9 cellular contexts compared by ENCODE assay signal in the genomic region with DNA sequence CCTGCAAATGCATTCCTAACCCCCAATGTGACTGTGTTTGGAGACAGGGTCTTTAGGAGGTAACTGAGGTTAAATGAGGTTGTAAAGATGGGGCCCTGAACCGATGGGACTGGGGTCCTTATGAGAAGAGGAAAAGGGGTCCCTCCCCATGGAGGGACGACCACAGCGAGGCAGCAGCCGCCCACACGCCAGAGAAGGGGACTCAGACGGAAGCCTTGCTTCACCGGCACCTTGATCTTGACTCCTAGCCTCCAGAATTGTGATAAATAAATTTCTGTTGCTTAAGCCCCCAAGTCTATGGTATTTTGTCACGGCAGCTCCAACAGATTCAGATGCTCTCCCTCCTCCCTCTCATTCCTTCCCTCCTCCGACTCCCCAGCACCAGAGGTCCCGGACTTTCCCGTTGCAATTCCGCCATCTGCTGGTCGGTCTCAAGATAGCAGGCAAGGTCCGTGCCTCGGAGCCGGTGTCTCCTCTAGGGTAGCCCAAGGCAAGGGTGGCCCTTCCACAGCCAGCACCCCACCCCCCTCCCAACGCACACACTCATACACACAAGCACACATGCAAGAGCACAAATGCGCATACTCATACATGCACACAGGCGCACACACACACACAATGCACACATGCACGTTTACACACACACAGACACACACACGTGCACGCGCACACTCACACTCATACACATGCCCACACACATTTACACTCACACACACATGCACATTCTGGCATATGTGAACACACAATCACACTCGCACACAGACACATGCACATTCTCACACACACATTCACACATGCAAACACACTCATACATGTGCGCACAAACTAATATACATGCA. TPM values are rescaled to one million over a fixed set of nuclear protein-coding genes. Genes with fewer than 3 reads are reported as not detected.
DNase-seq lines count a peak whose midpoint lies in the region; ATAC-seq, FAIRE-seq and TF ChIP-seq lines count a peak whose summit lies in the region.
"Had no signal": no experiment of that assay in that cellular context is flagged by ENCODE, and none has a peak within 500 bp of the region (broad histone marks: within the 10 kb centered on the region; RNA-seq: fewer than 3 reads in every experiment).

No MANE protein-coding gene starts in this region.

- H3K9me3 ChIP-seq in keratinocyte (ENCODE audit: control insufficient read depth, low read depth, low read length), result no peaks in the 10 kb centered on the region

- H3K9ac ChIP-seq in keratinocyte (ENCODE audit: control insufficient read depth, extremely low read depth, insufficient read depth, low read length), result no peak overlapping the region

- dilution Hi-C loops in keratinocyte (cut with MboI; ENCODE audit: extremely low pct_ligation_motif_present, low sequenced_read_pairs), result no loop called here

- peaks cover 30% of the 10 kb centered on the region for H3K27me3 Mint-ChIP-seq in MCF 10A (ENCODE audit: insufficient read depth, unreplicated experiment)

- peak; percentile 84 for FAIRE-seq in HTR-8/SVneo (lab: Jason Lieb, UNC)
- FAIRE-seq in keratinocyte (lab: Jason Lieb, UNC), result no peak

- no peaks in the 10 kb centered on the region for H3K4me1 ChIP-seq in keratinocyte (ENCODE audit: control insufficient read depth, extremely low read depth, insufficient read depth, low read length)

- no peak for ATAC-seq in HG02763 (IDR thresholded peaks at IDR 0.05; ENCODE audit: unreplicated experiment)

- no peak overlapping the region for H3K27ac ChIP-seq in keratinocyte (ENCODE audit: control insufficient read depth, insufficient read depth, low read length)

- H4K20me1 ChIP-seq in keratinocyte (ENCODE audit: control insufficient read depth, extremely low read depth, insufficient read depth, low read length), result no peaks in the 10 kb centered on the region

- no peaks in the 10 kb centered on the region for H3K9me1 ChIP-seq in keratinocyte (ENCODE audit: control insufficient read depth, extremely low read depth, insufficient read depth, low read length)

- intact Hi-C loops in MCF 10A (cut with micrococcal nuclease), result loop anchor here (1.0 kb wide), 3 partner anchors 488 to 663 kb away; no protein-coding TSS in a partner anchor

- no peaks in the 10 kb centered on the region for H3K9me3 Mint-ChIP-seq in MCF 10A (ENCODE audit: unreplicated experiment)

- DNase-seq in NCI-H146 (lab: John Stamatoyannopoulos, UW), result peak; percentile 3
- DNase-seq in NCI-H146 treated with DMSO at 0.1 percent for 48 hours (lab: John Stamatoyannopoulos, UW; ENCODE audit: unreplicated experiment), result no peak
- peak; percentile 51 for DNase-seq in HTR-8/SVneo (ENCODE audit: insufficient read length, low spot score)
- peak; percentile 10 for DNase-seq in T follicular helper cell (ENCODE audit: low read depth)
- DNase-seq in MCF 10A (ENCODE audit: unreplicated experiment), result peak; percentile 47
- DNase-seq in keratinocyte (ENCODE audit: low read depth, low spot score), result no peak
- DNase-seq in stimulated activated CD4-positive, alpha-beta T cell treated with anti-CD3 and anti-CD28 coated beads, Interleukin-15, amount 100 ng/mL, for 48 hours (ENCODE audit: low read depth in 2 of 2), result peak; percentile 12 to 28

- H3K27me3 ChIP-seq in keratinocyte (ENCODE audit: control insufficient read depth, extremely low read depth, insufficient read depth, low read length), result no peaks in the 10 kb centered on the region

- H3K79me2 ChIP-seq in keratinocyte (ENCODE audit: control insufficient read depth, insufficient read depth, low read length), result no peaks in the 10 kb centered on the region

- H3K4me3 ChIP-seq in keratinocyte (ENCODE audit: control insufficient read depth in 2 of 3, extremely low read depth in 1 of 3, insufficient read depth in 2 of 3, low read depth in 1 of 3, low read length in 3 of 3), result no peak overlapping the region

- no peak overlapping the region for H3K4me2 ChIP-seq in keratinocyte (ENCODE audit: control insufficient read depth, extremely low read depth, insufficient read depth, low read depth, low read length)

- POLR2A ChIA-PET in MCF 10A (lab: Yijun Ruan, JAX), result interaction anchor here (0.7 kb wide), 1 partner anchor 663 kb away, joined by 3 read pairs; no protein-coding TSS in a partner anchor

- CTCF ChIA-PET in MCF 10A (lab: Yijun Ruan, JAX), result interaction anchor here (0.6 to 6.5 kb wide), 36 partner anchors 9 to 1375 kb away, joined by 3 to 120 read pairs (median 4); a partner anchor contains a TSS

- no peaks in the 10 kb centered on the region for H3K36me3 ChIP-seq in keratinocyte (ENCODE audit: control insufficient read depth in 2 of 2, extremely low read depth in 1 of 2, insufficient read depth in 2 of 2, low read length in 2 of 2)

- peak; percentile 90 for TF ChIP-seq CTCF in MCF 10A (IDR thresholded peaks at IDR 0.05; ENCODE audit: unreplicated experiment)
- TF ChIP-seq CTCF in keratinocyte (optimal IDR thresholded peaks at IDR 0.05 in 1 of 3, IDR thresholded peaks at IDR 0.05 in 1 of 3, conservative IDR thresholded peaks at IDR 0.05 in 1 of 3; ENCODE audit: extremely low read depth in 1 of 3, insufficient read depth in 2 of 3, low read length in 3 of 3), result peak; percentile 74 to 87 (median 84)

- peaks cover 6% of the 10 kb centered on the region for H3K36me3 Mint-ChIP-seq in MCF 10A (ENCODE audit: insufficient read depth, unreplicated experiment)
- H3K36me3 Mint-ChIP-seq: CD4-positive, alpha-beta memory T cell had no signal

- no peak overlapping the region for H3K4me3 Mint-ChIP-seq in MCF 10A (ENCODE audit: unreplicated experiment)
- H3K4me3 Mint-ChIP-seq: CD4-positive, alpha-beta memory T cell had no signal

- no peak overlapping the region for H3K27ac Mint-ChIP-seq in MCF 10A (ENCODE audit: low read depth, unreplicated experiment)
- H3K27ac Mint-ChIP-seq: CD4-positive, alpha-beta memory T cell had no signal

- H3K4me1 Mint-ChIP-seq in MCF 10A (ENCODE audit: insufficient read depth, unreplicated experiment), result no peaks in the 10 kb centered on the region

- no TSS peak for BruUV-seq in MCF 10A (replicated peaks; lab: Mats Ljungman, UMichigan)

- H2AFZ ChIP-seq in keratinocyte (ENCODE audit: control insufficient read depth, low read length), result no peak overlapping the region

RNA-seq across cellular contexts. Expression of a gene that starts 23.1 kb away (rescaled TPM):
- total RNA-seq in MCF 10A (2022), result not detected in 2 replicates
- polyA plus RNA-seq in keratinocyte, result not detected in 3 replicates
- not detected for polyA plus RNA-seq in keratinocyte (2011; ENCODE audit: low read depth)
- not detected in 2 replicates for polyA plus RNA-seq in keratinocyte (2011; cell fraction: cytosol; rRNA removed)
- not detected in 2 replicates for polyA plus RNA-seq in keratinocyte (2011; cell fraction: nucleus; rRNA removed)
- polyA plus RNA-seq in keratinocyte (2012; ENCODE audit: low replicate concordance), result not detected in 2 replicates
- polyA minus RNA-seq in keratinocyte, result not detected in 3 replicates
- polyA minus RNA-seq in keratinocyte (2011; cell fraction: cytosol; rRNA and poly(A)+ RNA removed), result not detected
- polyA minus RNA-seq in keratinocyte (2011; cell fraction: nucleus; rRNA and poly(A)+ RNA removed), result not detected in 2 replicates
- total RNA-seq: CD4-positive, alpha-beta memory T cell had no signal
- polyA plus RNA-seq: CD4-positive, alpha-beta memory T cell had no signal

Comparison
In these comparisons a context has a peak if more than half of its experiments do, and no peak if none do; other contexts are left out.
1. DNase-seq: peak in NCI-H146 (single experiment), HTR-8/SVneo (single experiment), T follicular helper cell (single experiment), MCF 10A (single experiment) and stimulated activated CD4-positive, alpha-beta T cell treated with anti-CD3 and anti-CD28 coated beads, Interleukin-15, amount 100 ng/mL, for 48 hours (2 of 2); none in NCI-H146 treated with DMSO at 0.1 percent for 48 hours (single experiment) and keratinocyte (single experiment).